ENCODE assay signal across 9 cellular contexts in genomic region chr22:25172153-25172552, GRCh38. TPM values are rescaled to one million over a fixed set of nuclear protein-coding genes. Genes with fewer than 3 reads are reported as not detected.
DNase-seq lines count a peak whose midpoint lies in the region; ATAC-seq and TF ChIP-seq lines count a peak whose summit lies in the region.
"Had no signal": no experiment of that assay in that cellular context is flagged by ENCODE, and none has a peak within 500 bp of the region (broad histone marks: within the 10 kb centered on the region; RNA-seq: fewer than 3 reads in every experiment).

No MANE protein-coding gene starts in this region.

- H3K4me3 Mint-ChIP-seq in MCF 10A (ENCODE audit: unreplicated experiment) (no peak overlapping the region), osteocyte (ENCODE audit: unreplicated experiment) (no peak overlapping the region), mesothelial cell of epicardium (no peak overlapping the region)
- H3K4me3 Mint-ChIP-seq: activated naive CD8-positive, alpha-beta T cell had no signal

- no peak for ATAC-seq in GM18867 (IDR thresholded peaks at IDR 0.05; ENCODE audit: unreplicated experiment)

- no peak overlapping the region for H3K4me2 ChIP-seq in PC-9

- BruUV-seq in PC-9 (replicated peaks; lab: Mats Ljungman, UMichigan) = no TSS peak
- BruUV-seq in MCF 10A (replicated peaks; lab: Mats Ljungman, UMichigan) = no TSS peak

- no peak overlapping the region for H3K27ac ChIP-seq in PC-9

- H3K36me3 Mint-ChIP-seq in MCF 10A (ENCODE audit: insufficient read depth, unreplicated experiment) (peaks cover 80% of the 10 kb centered on the region), osteocyte (ENCODE audit: unreplicated experiment) (no peaks in the 10 kb centered on the region), mesothelial cell of epicardium (peaks cover 3% of the 10 kb centered on the region)

- POLR2A ChIA-PET in PC-9 (lab: Charles Lee; ENCODE audit: unreplicated experiment) = no interaction called here
- POLR2A ChIA-PET in MCF 10A (lab: Yijun Ruan, JAX) = no interaction called here

- CTCF ChIA-PET in PC-9 (lab: Charles Lee) (no interaction called here), MCF 10A (lab: Yijun Ruan, JAX) (interaction anchor here (0.6 to 3.3 kb wide), 6 partner anchors 10 to 234 kb away, joined by 3 to 20 read pairs (median 4); no protein-coding TSS in a partner anchor)

- no peaks in the 10 kb centered on the region for H3K27me3 ChIP-seq in PC-9 (ENCODE audit: insufficient read depth, low read depth)

- H3K4me1 ChIP-seq in PC-9 (replicated peaks; ENCODE audit: insufficient read depth) = peaks cover 25% of the 10 kb centered on the region

- H3K9me3 Mint-ChIP-seq in MCF 10A (ENCODE audit: unreplicated experiment) (no peaks in the 10 kb centered on the region), osteocyte (ENCODE audit: unreplicated experiment) (no peaks in the 10 kb centered on the region), mesothelial cell of epicardium (no peaks in the 10 kb centered on the region)

- H3K36me3 ChIP-seq in PC-9 (ENCODE audit: low read depth) = no peaks in the 10 kb centered on the region

- H3K27me3 Mint-ChIP-seq in MCF 10A (ENCODE audit: insufficient read depth, unreplicated experiment) = no peaks in the 10 kb centered on the region
- H3K27me3 Mint-ChIP-seq in osteocyte (ENCODE audit: unreplicated experiment) = no peaks in the 10 kb centered on the region
- no peaks in the 10 kb centered on the region for H3K27me3 Mint-ChIP-seq in mesothelial cell of epicardium (ENCODE audit: low read depth)
- H3K27me3 Mint-ChIP-seq: activated naive CD8-positive, alpha-beta T cell had no signal

- H2AFZ ChIP-seq in PC-9 = no peak overlapping the region

- no peaks in the 10 kb centered on the region for H3K9me2 ChIP-seq in PC-9 (ENCODE audit: insufficient read depth)

- intact Hi-C loops in PC-9 (cut with micrococcal nuclease; ENCODE audit: unreplicated experiment) (loop anchor here (1.0 to 5.0 kb wide), 2 partner anchors 61 to 235 kb away; no protein-coding TSS in a partner anchor), MCF 10A (cut with micrococcal nuclease) (loop anchor here (2.0 kb wide), 1 partner anchor 233 kb away; no protein-coding TSS in a partner anchor)

- no peaks in the 10 kb centered on the region for H3K9me3 ChIP-seq in PC-9 (ENCODE audit: insufficient read depth, low read depth)

- peaks cover 9% of the 10 kb centered on the region; the same call in 1 of the 2 replicates for H3F3A ChIP-seq in PC-9 (ENCODE audit: insufficient read depth, low read depth)

- H3K4me1 Mint-ChIP-seq in MCF 10A (ENCODE audit: insufficient read depth, unreplicated experiment) (peaks cover 31% of the 10 kb centered on the region), osteocyte (ENCODE audit: unreplicated experiment) (peaks cover under 1% of the 10 kb centered on the region), mesothelial cell of epicardium (no peaks in the 10 kb centered on the region)

- H3K79me2 ChIP-seq in PC-9 (ENCODE audit: low read depth) = no peaks in the 10 kb centered on the region

- peaks cover 19% of the 10 kb centered on the region for H4K20me1 ChIP-seq in PC-9 (ENCODE audit: insufficient read depth)

- H3K27ac Mint-ChIP-seq in MCF 10A (ENCODE audit: low read depth, unreplicated experiment) (peak overlapping the region; percentile 61), osteocyte (ENCODE audit: unreplicated experiment) (no peak overlapping the region), mesothelial cell of epicardium (no peak overlapping the region)
- H3K27ac Mint-ChIP-seq: activated naive CD8-positive, alpha-beta T cell had no signal

- TF ChIP-seq CTCF in PC-9 (conservative IDR thresholded peaks at IDR 0.05) (peak; percentile 73), MCF 10A (IDR thresholded peaks at IDR 0.05; ENCODE audit: unreplicated experiment) (no peak), osteocyte (IDR thresholded peaks at IDR 0.05) (peak; percentile 30), mesothelial cell of epicardium (IDR thresholded peaks at IDR 0.05; ENCODE audit: unreplicated experiment) (no peak), foreskin fibroblast (IDR thresholded peaks at IDR 0.05; ENCODE audit: low read depth, low read length) (no peak)

- no peak overlapping the region for H3K4me3 ChIP-seq in PC-9
- no peak overlapping the region for H3K4me3 ChIP-seq in foreskin fibroblast (ENCODE audit: low read depth in 1 of 2, low read length in 2 of 2)

- DNase-seq in ELF-1 (ENCODE audit: low read depth, low spot score) (peak; percentile 14), PC-9 (peak in 1 of 2 experiments; percentile 12), MCF 10A (ENCODE audit: unreplicated experiment) (peak; percentile 39), osteocyte (ENCODE audit: extremely low spot score, unreplicated experiment) (no peak), islet precursor cell (no peak), mesothelial cell of epicardium (ENCODE audit: low spot score in 2 of 2, unreplicated experiment in 2 of 2) (no peak), foreskin fibroblast (no peak)

RNA-seq across cellular contexts. Expression of gene CRYBB3, which starts 27.5 kb away (rescaled TPM):
- 0.85 and 2.1 TPM in 2 replicates for total RNA-seq in PC-9 (2021)
- total RNA-seq in MCF 10A (2022) = 0.61 and 0.76 TPM in 2 replicates
- not detected in 2 replicates for total RNA-seq in osteocyte
- 0.27 to 0.54 TPM (median 0.31 TPM) in 3 replicates for total RNA-seq in mesothelial cell of epicardium

RNA-seq across cellular contexts. Expression of gene CRYBB2, which starts 47.3 kb away (rescaled TPM):
- 1.0 TPM in 2 replicates for total RNA-seq in PC-9 (2021)
- 0.52 and 0.68 TPM in 2 replicates for total RNA-seq in MCF 10A (2022)
- not detected in 2 replicates for total RNA-seq in osteocyte
- total RNA-seq in mesothelial cell of epicardium = not detected in 3 replicates

Comparison
In these comparisons a context has a peak if more than half of its experiments do, and no peak if none do; other contexts are left out.
1. DNase-seq: peak in ELF-1 (single experiment) and MCF 10A (single experiment); none in osteocyte (single experiment), islet precursor cell (single experiment), mesothelial cell of epicardium (0 of 2) and foreskin fibroblast (0 of 2).
2. CTCF ChIP-seq: peak in PC-9 (single experiment) and osteocyte (single experiment); none in MCF 10A (single experiment), mesothelial cell of epicardium (single experiment) and foreskin fibroblast (single experiment).